Comparison of ENCODE assay signal across 17 cellular contexts in the genomic region with DNA sequence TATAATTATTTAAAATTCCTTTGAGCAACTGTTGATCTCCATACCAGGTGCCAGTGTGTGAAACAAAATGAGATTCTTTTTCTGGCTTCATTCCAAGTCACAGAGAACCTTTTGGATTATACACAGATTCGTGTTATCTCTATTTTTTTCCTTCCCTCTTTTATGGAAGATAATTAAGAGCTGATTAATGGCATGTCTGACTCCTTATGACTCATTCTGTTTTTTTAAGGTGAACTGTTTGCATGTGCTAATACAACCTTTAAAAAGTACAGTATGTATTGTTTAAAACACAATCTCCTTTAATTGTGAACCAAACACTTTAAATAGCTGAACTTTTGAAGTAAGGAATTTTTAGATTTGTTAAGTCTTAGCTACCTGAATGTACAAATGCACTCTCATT. TPM values are rescaled to one million over a fixed set of nuclear protein-coding genes. Genes with fewer than 3 reads are reported as not detected.
A peak's percentile ranks its signal among the peaks of the same experiment; 100 is the strongest.
DNase-seq lines count a peak whose midpoint lies in the region; TF ChIP-seq lines count a peak whose summit lies in the region.
"Had no signal": no experiment of that assay in that cellular context is flagged by ENCODE, and none has a peak within 500 bp of the region (broad histone marks: within the 10 kb centered on the region; RNA-seq: fewer than 3 reads in every experiment).

No MANE protein-coding gene starts in this region.

- no peak overlapping the region for H3K9ac ChIP-seq in endodermal cell (ENCODE audit: extremely low read depth, low read length, poor library complexity, severe bottlenecking)

- in situ Hi-C loops in GM13977 (cut with MboI; ENCODE audit: low pct_unique_long_range_greater_than_20kb, low sequenced_read_pairs, unreplicated experiment), result no loop called here

- no peaks in the 10 kb centered on the region for H3K27me3 ChIP-seq in endodermal cell (ENCODE audit: control insufficient read depth, insufficient read depth, low read length, poor library complexity, severe bottlenecking)
- H3K27me3 ChIP-seq: gastrocnemius medialis, thyroid gland had no signal

- H3K4me3 ChIP-seq in endodermal cell (ENCODE audit: low read length), result no peak overlapping the region
- H3K4me3 ChIP-seq: gastrocnemius medialis, thyroid gland had no signal

- H3K9me3 Mint-ChIP-seq in endodermal cell (no peaks in the 10 kb centered on the region), progenitor cell of endocrine pancreas (ENCODE audit: low read depth) (no peaks in the 10 kb centered on the region)
- H3K9me3 Mint-ChIP-seq: dendritic cell treated with granulocyte-macrophage colony-stimulating factor and Interleukin-4, amounts not matched to agents 40 ng/mL and 50 ng/mL, for 4 days had no signal

- peak; percentile 16 for DNase-seq in DMS 273 (lab: John Stamatoyannopoulos, UW; ENCODE audit: unreplicated experiment)
- no peak for DNase-seq in DMS 273 treated with DMSO at 0.1 percent for 48 hours (lab: John Stamatoyannopoulos, UW)
- DNase-seq in NCI-H748 treated with DMSO at 0.1 percent for 48 hours (lab: John Stamatoyannopoulos, UW), result peak; percentile 12
- DNase-seq in endodermal cell, result no peak
- no peak for DNase-seq in progenitor cell of endocrine pancreas (ENCODE audit: low spot score, unreplicated experiment)
- DNase-seq in effector CD4-positive, alpha-beta T cell, result no peak
- no peak for DNase-seq in GM13977 (ENCODE audit: low spot score)
- no peak for DNase-seq in glomerular visceral epithelial cell (ENCODE audit: extremely low spot score)
- DNase-seq: 8988T; activated naive CD8-positive, alpha-beta T cell treated with anti-CD3 and anti-CD28 coated beads, Interleukin-2, amount 50 U/mL, for 24 hours; gastrocnemius medialis; GOT3; islet precursor cell; NCI-H2029; RPMI8226; thyroid gland had no signal

- H3K4me1 ChIP-seq in endodermal cell (ENCODE audit: control insufficient read depth, insufficient read depth, low read length), result peaks cover 10% of the 10 kb centered on the region

- no peaks in the 10 kb centered on the region for H3K27me3 Mint-ChIP-seq in endodermal cell (ENCODE audit: insufficient read depth)
- H3K27me3 Mint-ChIP-seq in progenitor cell of endocrine pancreas, result no peaks in the 10 kb centered on the region
- H3K27me3 Mint-ChIP-seq: activated naive CD8-positive, alpha-beta T cell treated with anti-CD3 and anti-CD28 coated beads, Interleukin-2, amount 50 U/mL, for 24 hours; dendritic cell treated with granulocyte-macrophage colony-stimulating factor and Interleukin-4, amounts not matched to agents 40 ng/mL and 50 ng/mL, for 4 days had no signal

- H3K27ac ChIP-seq in endodermal cell (ENCODE audit: low read depth, low read length), result no peak overlapping the region
- H3K27ac ChIP-seq: gastrocnemius medialis, thyroid gland had no signal

- peaks cover 70% of the 10 kb centered on the region for H3K36me3 Mint-ChIP-seq in endodermal cell (ENCODE audit: low read depth)
- peaks cover 9% of the 10 kb centered on the region for H3K36me3 Mint-ChIP-seq in progenitor cell of endocrine pancreas (ENCODE audit: insufficient read depth)

- TF ChIP-seq CTCF in endodermal cell (conservative IDR thresholded peaks at IDR 0.05) (no peak), progenitor cell of endocrine pancreas (IDR thresholded peaks at IDR 0.05; ENCODE audit: unreplicated experiment) (no peak), GM13977 (IDR thresholded peaks at IDR 0.05; ENCODE audit: extremely low read depth, insufficient read depth, missing control alignments) (no peak)

- H3K4me1 Mint-ChIP-seq in endodermal cell, result peaks cover 15% of the 10 kb centered on the region
- peaks cover 37% of the 10 kb centered on the region for H3K4me1 Mint-ChIP-seq in progenitor cell of endocrine pancreas (ENCODE audit: low read depth)

- H3K27ac Mint-ChIP-seq in endodermal cell (peak overlapping the region; percentile 21), progenitor cell of endocrine pancreas (peak overlapping the region; percentile 93)
- H3K27ac Mint-ChIP-seq: dendritic cell treated with granulocyte-macrophage colony-stimulating factor and Interleukin-4, amounts not matched to agents 40 ng/mL and 50 ng/mL, for 4 days had no signal

- WGBS in endodermal cell (ENCODE audit: insufficient coverage in 1 of 2, insufficient read length in 1 of 2), 2 experiments, result 86% methylated on average over 1 of the region's 1 CpG; no CpG with 5 or more reads in 1 of the 2 experiments

- H3K4me3 Mint-ChIP-seq in endodermal cell, result no peak overlapping the region
- no peak overlapping the region for H3K4me3 Mint-ChIP-seq in progenitor cell of endocrine pancreas (ENCODE audit: low read depth)
- H3K4me3 Mint-ChIP-seq: activated naive CD8-positive, alpha-beta T cell treated with anti-CD3 and anti-CD28 coated beads, Interleukin-2, amount 50 U/mL, for 24 hours; dendritic cell treated with granulocyte-macrophage colony-stimulating factor and Interleukin-4, amounts not matched to agents 40 ng/mL and 50 ng/mL, for 4 days had no signal

- H3K9me3 ChIP-seq in endodermal cell (ENCODE audit: control insufficient read depth, low read length), result no peaks in the 10 kb centered on the region
- H3K9me3 ChIP-seq: gastrocnemius medialis, thyroid gland had no signal

- peaks cover 86% of the 10 kb centered on the region for H3K36me3 ChIP-seq in endodermal cell (ENCODE audit: control insufficient read depth, insufficient read depth, low read length)
- H3K36me3 ChIP-seq: thyroid gland had no signal

RNA-seq across cellular contexts. Expression of a gene that starts 39.3 kb away (rescaled TPM):
- total RNA-seq in endodermal cell (100 to 1,000 TPM; 178 to 184 TPM), progenitor cell of endocrine pancreas (68.4 and 72.4 TPM in 2 replicates)
- polyA plus RNA-seq in endodermal cell (2013, experiment 1 of 2), result 59.1 TPM
- 52.6 TPM for polyA plus RNA-seq in endodermal cell (2013, experiment 2 of 2)

Comparison
In these comparisons a context has a peak if more than half of its experiments do, and no peak if none do; other contexts are left out.
1. DNase-seq: peak in DMS 273 (single experiment) and NCI-H748 treated with DMSO at 0.1 percent for 48 hours (single experiment); none in DMS 273 treated with DMSO at 0.1 percent for 48 hours (single experiment), endodermal cell (single experiment), progenitor cell of endocrine pancreas (single experiment), effector CD4-positive, alpha-beta T cell (single experiment), GM13977 (single experiment) and glomerular visceral epithelial cell (single experiment).